ENCODE assay signal across 9 cellular contexts in genomic region chr11:73236879-73237278, GRCh38. TPM values are rescaled to one million over a fixed set of nuclear protein-coding genes. Genes with fewer than 3 reads are reported as not detected.
DNase-seq lines count a peak whose midpoint lies in the region; ATAC-seq and TF ChIP-seq lines count a peak whose summit lies in the region.
"Had no signal": no experiment of that assay in that cellular context is flagged by ENCODE, and none has a peak within 500 bp of the region (broad histone marks: within the 10 kb centered on the region; RNA-seq: fewer than 3 reads in every experiment).

No MANE protein-coding gene starts in this region.

- no peaks in the 10 kb centered on the region for H3F3A ChIP-seq in MM.1S (ENCODE audit: insufficient read depth, low read length)

- no peaks in the 10 kb centered on the region for H3K79me2 ChIP-seq in MM.1S (ENCODE audit: low read length)

- H3K4me3 ChIP-seq in MM.1S (ENCODE audit: low read length) (no peak overlapping the region), astrocyte of the cerebellum (ENCODE audit: low read depth, low read length) (no peak overlapping the region), transverse colon (no peak overlapping the region)
- H3K4me3 ChIP-seq: skin epidermis had no signal

- no peaks in the 10 kb centered on the region for H3K9me2 ChIP-seq in MM.1S (replicated peaks; ENCODE audit: insufficient read depth, low read length)

- no peak for TF ChIP-seq EP300 in transverse colon (IDR thresholded peaks at IDR 0.05; ENCODE audit: low read depth)

- H2AFZ ChIP-seq in MM.1S (ENCODE audit: low read length) = no peak overlapping the region

- H3K4me1 ChIP-seq in MM.1S (ENCODE audit: low read length) = no peaks in the 10 kb centered on the region
- H3K4me1 ChIP-seq in transverse colon = peaks cover 0 to 6% (median 3%) of the 10 kb centered on the region in 4 donors

- WGBS in transverse colon (ENCODE audit: low coverage in 1 of 2), 2 donors = 29 to 60% methylated on average over 2 to 4 of the region's 5 CpGs

- no peaks in the 10 kb centered on the region for H3K27me3 ChIP-seq in MM.1S (replicated peaks; ENCODE audit: insufficient read depth, low read length)
- no peaks in the 10 kb centered on the region for H3K27me3 ChIP-seq in transverse colon

- no peak for TF ChIP-seq POLR2A in transverse colon (IDR thresholded peaks at IDR 0.05)

- H3K36me3 ChIP-seq in MM.1S (replicated peaks; ENCODE audit: insufficient read depth, low read length) (no peaks in the 10 kb centered on the region), transverse colon (no peaks in the 10 kb centered on the region)

- H3K9ac ChIP-seq in MM.1S (ENCODE audit: low read length) = no peak overlapping the region

- peak; percentile 71 for TF ChIP-seq CTCF in MM.1S (IDR thresholded peaks at IDR 0.05; ENCODE audit: low read length)
- peak; percentile 43 for TF ChIP-seq CTCF in astrocyte of the cerebellum (IDR thresholded peaks at IDR 0.05; ENCODE audit: low read depth, low read length, missing control alignments)
- TF ChIP-seq CTCF in transverse colon (IDR thresholded peaks at IDR 0.05) = peak; percentile 38 to 70 (median 56)

- H3K9me3 ChIP-seq in MM.1S (replicated peaks; ENCODE audit: insufficient read depth, low read length) (no peaks in the 10 kb centered on the region), transverse colon (no peaks in the 10 kb centered on the region)

- in situ Hi-C loops in astrocyte of the cerebellum (cut with HindIII; ENCODE audit: low sequenced_read_pairs) = loop anchor here (5.0 kb wide), 1 partner anchor 100 kb away; no protein-coding TSS in a partner anchor
- in situ Hi-C loops in transverse colon (cut with MboI; ENCODE audit: low pct_ligation_motif_present in 1 of 4, low pct_unique_long_range_greater_than_20kb in 1 of 4, low sequenced_read_pairs in 3 of 4) = loop anchor here in 3 of 4 donors (5.0 kb wide), 1 partner anchor 50 kb away; no protein-coding TSS in a partner anchor

- no peaks in the 10 kb centered on the region for H4K20me1 ChIP-seq in MM.1S (ENCODE audit: insufficient read depth, low read length)

- ATAC-seq in GM18498 (IDR thresholded peaks at IDR 0.05; ENCODE audit: unreplicated experiment) = no peak

- DNase-seq in SIG-M5 treated with dmso at 0.1 percent for 504 hours (lab: John Stamatoyannopoulos, UW; ENCODE audit: unreplicated experiment) (peak; percentile 59), SIG-M5 (lab: John Stamatoyannopoulos, UW) (no peak), MM.1S (peak; percentile 44), astrocyte of the cerebellum (ENCODE audit: low read depth) (no peak), inferior parietal cortex (ENCODE audit: extremely low spot score) (peak; percentile 21), transverse colon (peak; percentile 62), retina (no peak)

- H3K4me2 ChIP-seq in MM.1S (ENCODE audit: low read depth, low read length) = no peak overlapping the region

- no peak overlapping the region for H3K27ac ChIP-seq in MM.1S (ENCODE audit: low read length)
- no peak overlapping the region for H3K27ac ChIP-seq in transverse colon
- H3K27ac ChIP-seq: skin epidermis had no signal

- intact Hi-C loops in transverse colon (cut with DNase I; ENCODE audit: low total_unique reads) = no loop called here

RNA-seq across cellular contexts. Expression of gene P2RY2, which starts 18.8 kb away (rescaled TPM):
- total RNA-seq in transverse colon = 10 to 100 TPM in 3 of 4 donors, 1 to 10 TPM in 1; 8.6 to 21.4 (median 12.6) TPM

RNA-seq across cellular contexts. Expression of gene P2RY6, which starts 35.3 kb away (rescaled TPM):
- 1 to 10 TPM in 3 of 4 donors, not detected in 1; 1.1 to 1.6 (median 1.4) TPM for total RNA-seq in transverse colon

Comparison
In these comparisons a context has a peak if more than half of its experiments do, and no peak if none do; other contexts are left out.
1. DNase-seq: peak in SIG-M5 treated with dmso at 0.1 percent for 504 hours (single experiment), MM.1S (single experiment), inferior parietal cortex (single experiment) and transverse colon (single experiment); none in SIG-M5 (single experiment), astrocyte of the cerebellum (single experiment) and retina (single experiment).
2. Peak in every context shown above with its lines, with median percentiles within 50 percentile points of each other: CTCF ChIP-seq.